In genomic region chr22:41919357-41920224, GRCh38 we compare ENCODE assay signal across 1 cellular context.
TF ChIP-seq lines count a peak whose summit lies in the region.

No MANE protein-coding gene starts in this region.

TF ChIP-seq in GM12878, 131 proteins besides CTCF, POLR2A, EP300 and RAD21 (continued from another document):
- TF ChIP-seq E4F1 (IDR thresholded peaks at IDR 0.05; ENCODE audit: borderline replicate concordance, partially characterized antibody): no peak
- TF ChIP-seq YBX1 (IDR thresholded peaks at IDR 0.05): no peak
- TF ChIP-seq NFXL1 (IDR thresholded peaks at IDR 0.05; ENCODE audit: borderline replicate concordance): no peak
- no peak for TF ChIP-seq RBBP5 (conservative IDR thresholded peaks at IDR 0.05)
- no peak for TF ChIP-seq CHD4 (IDR thresholded peaks at IDR 0.05)
- TF ChIP-seq NBN (IDR thresholded peaks at IDR 0.05): 0 out of 2 replicates have a peak, but pooled peaks have one; percentile 53
- TF ChIP-seq MYB (IDR thresholded peaks at IDR 0.05; ENCODE audit: borderline replicate concordance, low read depth, low read length): no peak
- TF ChIP-seq NRF1 (conservative IDR thresholded peaks at IDR 0.05; ENCODE audit: low read depth, low read length): no peak
- TF ChIP-seq CEBPZ (IDR thresholded peaks at IDR 0.05; ENCODE audit: low read depth, low read length): no peak
- TF ChIP-seq STAT3 (IDR thresholded peaks at IDR 0.05; ENCODE audit: low read depth, low read length): no peak
- no peak for TF ChIP-seq IRF5 (IDR thresholded peaks at IDR 0.05; ENCODE audit: borderline replicate concordance)
- TF ChIP-seq SMARCA5 (IDR thresholded peaks at IDR 0.05): no peak
- TF ChIP-seq ZNF622 (IDR thresholded peaks at IDR 0.05): no peak
- TF ChIP-seq MEF2B (IDR thresholded peaks at IDR 0.05; ENCODE audit: partially characterized antibody, poor library complexity, severe bottlenecking): peak; percentile 21
- TF ChIP-seq ASH2L (IDR thresholded peaks at IDR 0.05; ENCODE audit: borderline replicate concordance, low read depth): no peak
- no peak for TF ChIP-seq SUPT20H (IDR thresholded peaks at IDR 0.05; ENCODE audit: borderline replicate concordance, control insufficient read depth, low read depth, low read length)
- peak; percentile 40 for TF ChIP-seq SP1 (IDR thresholded peaks at IDR 0.05; ENCODE audit: low read depth, low read length)
